23 cellular contexts compared by ENCODE assay signal in genomic region chr19:31745731-31746130, GRCh38.
"Had no signal": no experiment of that assay in that cellular context is flagged by ENCODE, and none has a peak within 500 bp of the region (broad histone marks: within the 10 kb centered on the region; RNA-seq: fewer than 3 reads in every experiment).

No MANE protein-coding gene starts in this region.

- H3K27me3 ChIP-seq: colonic mucosa, foreskin keratinocyte, hepatocyte, left lung had no signal

- FAIRE-seq: endometrium, frontal cortex, islet of Langerhans, keratinocyte had no signal

- H3K4me3 ChIP-seq: colonic mucosa, gastroesophageal sphincter, heart left ventricle, hepatocyte, left lung, lower lobe of right lung had no signal

- ATAC-seq: effector memory CD8-positive, alpha-beta T cell; esophagus mucosa; foreskin keratinocyte; gastroesophageal sphincter; heart left ventricle; left cardiac atrium; left lung; left ventricle myocardium superior; lower lobe of right lung had no signal

- DNase-seq: colonic mucosa; cortex of kidney; effector CD8-positive, alpha-beta T cell; effector memory CD8-positive, alpha-beta T cell; endodermal cell; erythroblast; foreskin keratinocyte; heart left ventricle; hypothalamus; left cardiac atrium; left lung; left ventricle myocardium superior; lower lobe of right lung; mesendoderm; midbrain had no signal

- H3K27ac ChIP-seq: colonic mucosa, epithelial cell of prostate, foreskin keratinocyte, gastroesophageal sphincter, heart left ventricle, hepatocyte, left lung, lower lobe of right lung had no signal

- H3K36me3 ChIP-seq: colonic mucosa, gastroesophageal sphincter, heart left ventricle, left lung, lower lobe of right lung had no signal

- H2AFZ ChIP-seq: hepatocyte had no signal

- H3K79me2 ChIP-seq: hepatocyte had no signal

- H3K4me2 ChIP-seq: hepatocyte had no signal

- H3K9me3 ChIP-seq: colonic mucosa, gastroesophageal sphincter, heart left ventricle, left lung, lower lobe of right lung had no signal

- H3K4me1 ChIP-seq: colonic mucosa, foreskin keratinocyte, gastroesophageal sphincter, heart left ventricle, left lung, lower lobe of right lung had no signal
